In genomic region chr11:67240575-67241389, GRCh38 we compare ENCODE assay signal across 7 cellular contexts. TPM values are rescaled to one million over a fixed set of nuclear protein-coding genes. Genes with fewer than 3 reads are reported as not detected.
A peak's percentile ranks its signal among the peaks of the same experiment; 100 is the strongest.
DNase-seq lines count a peak whose midpoint lies in the region; ATAC-seq, FAIRE-seq and TF ChIP-seq lines count a peak whose summit lies in the region.

No MANE protein-coding gene starts in this region.

- peak; percentile 58 for DNase-seq in GM13977 (ENCODE audit: low spot score)
- peak; percentile 81 for DNase-seq in HuH-7.5 (ENCODE audit: low spot score)
- peak; percentile 66 for DNase-seq in activated naive CD8-positive, alpha-beta T cell treated with anti-CD3 and anti-CD28 coated beads, Interleukin-2, amount 10 ng/mL, durations not matched to agents 7 days and 5 days
- DNase-seq in left ventricle myocardium inferior, result peak; percentile 53
- DNase-seq in urothelium cell line (ENCODE audit: low spot score), result peak; percentile 49

- H3K36me3 ChIP-seq in left ventricle myocardium inferior (peaks cover 31% of the 10 kb centered on the region), rectal smooth muscle tissue (ENCODE audit: control insufficient read depth, insufficient read depth, low read length) (peaks cover 12% of the 10 kb centered on the region)

- FAIRE-seq in urothelium cell line (lab: Jason Lieb, UNC), result no peak

- TF ChIP-seq CTCF in GM13977 (IDR thresholded peaks at IDR 0.05; ENCODE audit: extremely low read depth, insufficient read depth, missing control alignments) (no peak), left ventricle myocardium inferior (IDR thresholded peaks at IDR 0.05; ENCODE audit: borderline replicate concordance) (no peak)

- no peaks in the 10 kb centered on the region for H3K27me3 Mint-ChIP-seq in activated naive CD8-positive, alpha-beta T cell treated with anti-CD3 and anti-CD28 coated beads, Interleukin-2, amount 10 ng/mL, durations not matched to agents 7 days and 5 days

- no peaks in the 10 kb centered on the region for H3K9me3 Mint-ChIP-seq in activated naive CD8-positive, alpha-beta T cell treated with anti-CD3 and anti-CD28 coated beads, Interleukin-2, amount 10 ng/mL, durations not matched to agents 7 days and 5 days

- ATAC-seq in SK-N-SH treated with all-trans-retinoic acid at 6 μM for 48 hours, result peak; percentile 37
- peak; percentile 13 for ATAC-seq in activated naive CD8-positive, alpha-beta T cell treated with anti-CD3 and anti-CD28 coated beads, Interleukin-2, amount 10 ng/mL, durations not matched to agents 7 days and 5 days (ENCODE audit: low read depth)

- peak overlapping the region; percentile 76 for H3K9ac ChIP-seq in rectal smooth muscle tissue (ENCODE audit: low read length)

- H3K27me3 ChIP-seq in left ventricle myocardium inferior (ENCODE audit: low read depth) (no peaks in the 10 kb centered on the region), rectal smooth muscle tissue (ENCODE audit: control insufficient read depth, insufficient read depth, low read length) (no peaks in the 10 kb centered on the region)

- H3K4me3 ChIP-seq in left ventricle myocardium inferior (peak overlapping the region; percentile 78), rectal smooth muscle tissue (ENCODE audit: low read length) (peak overlapping the region; percentile 87)

- POLR2A ChIA-PET in activated naive CD8-positive, alpha-beta T cell treated with anti-CD3 and anti-CD28 coated beads, Interleukin-2, amount 10 ng/mL, durations not matched to agents 7 days and 5 days (lab: Charles Lee), result interaction anchor here (0.7 to 4.4 kb wide), 18 partner anchors 11 to 264 kb away, joined by 3 to 38 read pairs (median 5); partner anchors contain the start of genes ANKRD13D, GRK2, KDM2A and PITPNM1

- H3K9me3 ChIP-seq in left ventricle myocardium inferior (replicated peaks), result no peaks in the 10 kb centered on the region

- peak overlapping the region; percentile 92 for H3K4me3 Mint-ChIP-seq in activated naive CD8-positive, alpha-beta T cell treated with anti-CD3 and anti-CD28 coated beads, Interleukin-2, amount 10 ng/mL, durations not matched to agents 7 days and 5 days

- intact Hi-C loops in left ventricle myocardium inferior (cut with micrococcal nuclease), result no loop called here

- H3K27ac ChIP-seq in left ventricle myocardium inferior (replicated peaks) (peak overlapping the region; percentile 96), rectal smooth muscle tissue (ENCODE audit: low read depth, low read length) (peak overlapping the region; percentile 90)

- H3K27ac Mint-ChIP-seq in activated naive CD8-positive, alpha-beta T cell treated with anti-CD3 and anti-CD28 coated beads, Interleukin-2, amount 10 ng/mL, durations not matched to agents 7 days and 5 days, result peak overlapping the region; percentile 94

- peaks cover 38% of the 10 kb centered on the region for H3K4me1 Mint-ChIP-seq in activated naive CD8-positive, alpha-beta T cell treated with anti-CD3 and anti-CD28 coated beads, Interleukin-2, amount 10 ng/mL, durations not matched to agents 7 days and 5 days

- peaks cover 38% of the 10 kb centered on the region for H3K36me3 Mint-ChIP-seq in activated naive CD8-positive, alpha-beta T cell treated with anti-CD3 and anti-CD28 coated beads, Interleukin-2, amount 10 ng/mL, durations not matched to agents 7 days and 5 days

- in situ Hi-C loops in GM13977 (cut with MboI; ENCODE audit: low pct_unique_long_range_greater_than_20kb, low sequenced_read_pairs, unreplicated experiment), result no loop called here

- H3K4me1 ChIP-seq in left ventricle myocardium inferior (peaks cover 68% of the 10 kb centered on the region), rectal smooth muscle tissue (ENCODE audit: control insufficient read depth, insufficient read depth, low read length) (peaks cover 23% of the 10 kb centered on the region)

TF ChIP-seq in SK-N-SH treated with all-trans-retinoic acid at 6 μM for 48 hours, 23 proteins besides CTCF, POLR2A, EP300 and RAD21:
- TF ChIP-seq TOX (CRISPR knock-in tag; IDR thresholded peaks at IDR 0.05; ENCODE audit: borderline replicate concordance) (no peak), POU6F1 (CRISPR knock-in tag; IDR thresholded peaks at IDR 0.05; ENCODE audit: borderline replicate concordance, low read depth) (no peak), ZC3H10 (CRISPR knock-in tag; IDR thresholded peaks at IDR 0.05) (no peak), ESRRG (CRISPR knock-in tag; IDR thresholded peaks at IDR 0.05) (no peak), ZNF70 (CRISPR knock-in tag; IDR thresholded peaks at IDR 0.05) (no peak), ZFP30 (CRISPR knock-in tag; IDR thresholded peaks at IDR 0.05) (no peak), ZNF8 (CRISPR knock-in tag; IDR thresholded peaks at IDR 0.05) (no peak), CREB5 (CRISPR knock-in tag; IDR thresholded peaks at IDR 0.05; ENCODE audit: low read depth) (no peak), PPARA (CRISPR knock-in tag; IDR thresholded peaks at IDR 0.05; ENCODE audit: borderline replicate concordance) (no peak), SNAI2 (CRISPR knock-in tag; IDR thresholded peaks at IDR 0.05) (no peak), TCF4 (CRISPR knock-in tag; IDR thresholded peaks at IDR 0.05; ENCODE audit: borderline replicate concordance) (no peak), CSDC2 (CRISPR knock-in tag; IDR thresholded peaks at IDR 0.05) (no peak), ISL1 (CRISPR knock-in tag; IDR thresholded peaks at IDR 0.05) (no peak), ZFP3 (CRISPR knock-in tag; IDR thresholded peaks at IDR 0.05) (no peak), ARNTL (CRISPR knock-in tag; IDR thresholded peaks at IDR 0.05; ENCODE audit: borderline replicate concordance, low read depth) (no peak), BACH2 (CRISPR knock-in tag; IDR thresholded peaks at IDR 0.05; ENCODE audit: borderline replicate concordance) (no peak), CSRNP3 (CRISPR knock-in tag; IDR thresholded peaks at IDR 0.05) (no peak), ZNF565 (CRISPR knock-in tag; conservative IDR thresholded peaks at IDR 0.05; ENCODE audit: low read depth) (no peak), OSR1 (CRISPR knock-in tag; IDR thresholded peaks at IDR 0.05) (no peak)

RNA-seq across cellular contexts. Expression of gene GRK2, which starts 25.5 kb away (rescaled TPM):
- total RNA-seq in activated naive CD8-positive, alpha-beta T cell treated with anti-CD3 and anti-CD28 coated beads, Interleukin-2, amount 10 ng/mL, durations not matched to agents 7 days and 5 days, result 100 to 1,000 TPM; 325 to 341 TPM
- 53.8 TPM for total RNA-seq in left ventricle myocardium inferior

RNA-seq across cellular contexts. Expression of gene ANKRD13D, which starts 48.3 kb away (rescaled TPM):
- total RNA-seq in activated naive CD8-positive, alpha-beta T cell treated with anti-CD3 and anti-CD28 coated beads, Interleukin-2, amount 10 ng/mL, durations not matched to agents 7 days and 5 days, result 100 to 1,000 TPM; 185 to 207 TPM
- total RNA-seq in left ventricle myocardium inferior, result 11.8 TPM

Comparison
In these comparisons a context has a peak if more than half of its experiments do, and no peak if none do; other contexts are left out.
1. Peak in every context shown above with its lines: DNase-seq, ATAC-seq, H3K4me3 ChIP-seq and H3K27ac ChIP-seq.
2. RNA of gene ANKRD13D, which starts 48.3 kb away (total RNA-seq): 185 to 207 TPM in activated naive CD8-positive, alpha-beta T cell treated with anti-CD3 and anti-CD28 coated beads, Interleukin-2, amount 10 ng/mL, durations not matched to agents 7 days and 5 days; 11.8 TPM in left ventricle myocardium inferior (single experiment); every median in the first group is over 10 times any median in the second.